Comparison of ENCODE assay signal across 1 cellular context in the genomic region with DNA sequence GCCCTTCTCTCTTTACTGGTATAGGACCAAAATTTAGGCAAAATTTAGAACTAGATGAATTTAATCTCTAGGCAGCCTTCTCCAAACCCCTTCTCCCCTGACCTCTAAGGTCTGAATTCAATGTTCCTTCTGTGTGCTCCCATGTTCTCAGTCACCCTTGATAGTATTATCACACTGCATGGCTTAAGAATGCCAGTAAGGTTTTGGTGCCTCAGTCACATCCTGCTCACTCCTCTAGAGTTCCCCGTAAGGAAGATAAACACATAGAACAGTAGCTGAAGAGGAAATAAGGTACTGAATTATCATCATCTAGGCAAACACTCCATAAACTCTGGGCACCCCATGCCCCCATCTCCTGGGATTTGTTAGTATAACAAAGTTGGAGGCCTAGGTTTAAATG.
TF ChIP-seq lines count a peak whose summit lies in the region.

No MANE protein-coding gene starts in this region.

TF ChIP-seq in endothelial cell of umbilical vein, 7 proteins besides CTCF, POLR2A, EP300 and RAD21 (continued from another document):
- TF ChIP-seq MYC (IDR thresholded peaks at IDR 0.05; ENCODE audit: low read depth, low read length) (no peak), GATA2 (IDR thresholded peaks at IDR 0.05; ENCODE audit: insufficient read depth, insufficient read length, low read depth, low read length) (no peak)
